8 cellular contexts compared by ENCODE assay signal in genomic region chr10:3622845-3623621, GRCh38.
DNase-seq lines count a peak whose midpoint lies in the region; ATAC-seq and TF ChIP-seq lines count a peak whose summit lies in the region.

No MANE protein-coding gene starts in this region.

- peaks cover 7% of the 10 kb centered on the region; the same call in 1 of the 2 replicates for H3K9me3 ChIP-seq in Panc1 (ENCODE audit: control insufficient read depth, insufficient read depth, low read depth, low read length)
- no peaks in the 10 kb centered on the region for H3K9me3 ChIP-seq in body of pancreas

- no peak for TF ChIP-seq POLR2A in body of pancreas (IDR thresholded peaks at IDR 0.05)

- H3K4me3 ChIP-seq in Panc1 (ENCODE audit: low read depth in 2 of 2, low read length in 2 of 2): no peak overlapping the region
- H3K4me3 ChIP-seq in body of pancreas: no peak overlapping the region

- in situ Hi-C loops in Panc1 (cut with HindIII; ENCODE audit: low pct_unique_long_range_greater_than_20kb, low sequenced_read_pairs): no loop called here
- in situ Hi-C loops in ACHN (cut with HindIII; ENCODE audit: low pct_ligation_motif_present, low pct_unique_long_range_greater_than_20kb, low sequenced_read_pairs): no loop called here

- WGBS in body of pancreas, 2 donors: 51 to 55% methylated on average over 3 of the region's 3 CpGs

- BruUV-seq in Panc1 (replicated peaks; lab: Mats Ljungman, UMichigan): no TSS peak

- H3K27ac ChIP-seq in Panc1 (ENCODE audit: low read length) (peak overlapping the region; percentile 93), body of pancreas (peak overlapping the region in 2 of 4 donors; percentile 45 to 56)

- H3K36me3 ChIP-seq in Panc1 (ENCODE audit: control insufficient read depth, insufficient read depth, low read length) (no peaks in the 10 kb centered on the region), body of pancreas (replicated peaks in 1 of 2; ENCODE audit: insufficient read depth in 1 of 2, low read depth in 2 of 2) (no peaks in the 10 kb centered on the region)

- ATAC-seq in GM21528 (IDR thresholded peaks at IDR 0.05; ENCODE audit: low FRiP score, unreplicated experiment) (peak; percentile 45), Panc1 (peak; percentile 59; the same call in 1 of the 2 replicates), body of pancreas (no peak)

- DNase-seq in EH (ENCODE audit: low read depth): peak; percentile 88
- no peak for DNase-seq in Panc1 (ENCODE audit: low read depth, low spot score)
- peak; percentile 41 for DNase-seq in kidney tubule cell (ENCODE audit: low spot score)
- no peak for DNase-seq in ACHN
- no peak for DNase-seq in NCI-H1417 (lab: John Stamatoyannopoulos, UW)
- no peak for DNase-seq in NCI-H2081 (lab: John Stamatoyannopoulos, UW)
- no peak for DNase-seq in body of pancreas

- no peak for TF ChIP-seq CTCF in Panc1 (IDR thresholded peaks at IDR 0.05)
- no peak for TF ChIP-seq CTCF in body of pancreas (IDR thresholded peaks at IDR 0.05)

- POLR2A ChIA-PET in Panc1 (lab: Charles Lee): interaction anchor here (1.0 kb wide), 1 partner anchor 9 kb away, joined by 4 read pairs; no protein-coding TSS in a partner anchor

- intact Hi-C loops in Panc1 (cut with micrococcal nuclease; ENCODE audit: unreplicated experiment): loop anchor here (10.0 kb wide), 1 partner anchor 152 kb away; no protein-coding TSS in a partner anchor
- intact Hi-C loops in body of pancreas (cut with DNase I): no loop called here

- H3K27me3 ChIP-seq in Panc1 (ENCODE audit: control insufficient read depth, insufficient read depth, low read length) (no peaks in the 10 kb centered on the region), body of pancreas (no peaks in the 10 kb centered on the region)

- H3K4me1 ChIP-seq in Panc1 (ENCODE audit: control insufficient read depth, insufficient read depth, low read length) (peaks cover 7% of the 10 kb centered on the region; the same call in 1 of the 2 replicates), body of pancreas (no peaks in the 10 kb centered on the region)

- CTCF ChIA-PET in Panc1 (lab: Charles Lee): interaction anchor here (0.7 kb wide), 1 partner anchor 101 kb away, joined by 4 read pairs; no protein-coding TSS in a partner anchor

Comparison
In these comparisons a context has a peak if more than half of its experiments do, and no peak if none do; other contexts are left out.
1. DNase-seq: peak in EH (single experiment) and kidney tubule cell (single experiment); none in Panc1 (single experiment), ACHN (single experiment), NCI-H1417 (0 of 3), NCI-H2081 (0 of 2) and body of pancreas (0 of 4).